3 cellular contexts compared by ENCODE assay signal in the genomic region with DNA sequence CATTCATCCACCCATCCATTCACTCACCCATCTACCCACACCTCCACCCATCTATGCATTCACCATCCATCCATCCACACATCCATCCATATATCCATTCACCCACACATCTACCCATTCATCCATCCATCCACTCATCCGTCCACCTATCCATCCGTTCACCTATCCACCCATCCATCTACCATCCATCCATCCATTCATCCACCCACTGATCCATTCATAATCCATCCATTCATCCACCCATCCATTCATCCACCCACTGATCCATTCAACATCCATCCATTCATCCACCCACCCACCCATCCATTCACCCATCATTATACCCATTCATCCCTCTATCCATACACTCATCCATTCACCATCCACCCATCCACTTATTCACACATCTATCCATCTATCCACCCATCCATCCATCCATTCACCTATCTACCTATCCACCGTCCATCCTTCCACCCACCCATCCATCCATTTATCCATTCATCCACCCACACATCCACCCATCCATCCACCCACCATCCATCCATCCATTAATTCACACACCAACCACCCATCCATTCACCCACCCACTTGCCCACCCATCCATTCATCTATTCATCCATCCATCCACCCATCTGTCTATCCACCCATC.
TF ChIP-seq lines count a peak whose summit lies in the region.

No MANE protein-coding gene starts in this region.

TF ChIP-seq in HEK293, 187 proteins besides CTCF, POLR2A, EP300 and RAD21:
- TF ChIP-seq ZBTB17 (tag by site-specific recombination; IDR thresholded peaks at IDR 0.05): peak; percentile 82
- peak; percentile 69 for TF ChIP-seq EGR2 (tag by site-specific recombination; IDR thresholded peaks at IDR 0.05; ENCODE audit: low read depth)
- 0 out of 2 replicates have a peak, but pooled peaks have one; percentile 20 for TF ChIP-seq ZNF114 (tag by site-specific recombination; IDR thresholded peaks at IDR 0.05)
- TF ChIP-seq ZNF366 (tag by site-specific recombination; conservative IDR thresholded peaks at IDR 0.05): peak; percentile 84
- TF ChIP-seq ZNF544 (tag by site-specific recombination; IDR thresholded peaks at IDR 0.05): 0 out of 2 replicates have a peak, but pooled peaks have one; percentile 4
- TF ChIP-seq ZNF621 (tag by site-specific recombination; IDR thresholded peaks at IDR 0.05): no peak
- TF ChIP-seq, protein P1, sequence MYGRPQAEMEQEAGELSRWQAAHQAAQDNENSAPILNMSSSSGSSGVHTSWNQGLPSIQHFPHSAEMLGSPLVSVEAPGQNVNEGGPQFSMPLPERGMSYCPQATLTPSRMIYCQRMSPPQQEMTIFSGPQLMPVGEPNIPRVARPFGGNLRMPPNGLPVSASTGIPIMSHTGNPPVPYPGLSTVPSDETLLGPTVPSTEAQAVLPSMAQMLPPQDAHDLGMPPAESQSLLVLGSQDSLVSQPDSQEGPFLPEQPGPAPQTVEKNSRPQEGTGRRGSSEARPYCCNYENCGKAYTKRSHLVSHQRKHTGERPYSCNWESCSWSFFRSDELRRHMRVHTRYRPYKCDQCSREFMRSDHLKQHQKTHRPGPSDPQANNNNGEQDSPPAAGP (tag by site-specific recombination; IDR thresholded peaks at IDR 0.05): no peak
- no peak for TF ChIP-seq GFI1B (tag by site-specific recombination; IDR thresholded peaks at IDR 0.05)
- TF ChIP-seq, protein P2, sequence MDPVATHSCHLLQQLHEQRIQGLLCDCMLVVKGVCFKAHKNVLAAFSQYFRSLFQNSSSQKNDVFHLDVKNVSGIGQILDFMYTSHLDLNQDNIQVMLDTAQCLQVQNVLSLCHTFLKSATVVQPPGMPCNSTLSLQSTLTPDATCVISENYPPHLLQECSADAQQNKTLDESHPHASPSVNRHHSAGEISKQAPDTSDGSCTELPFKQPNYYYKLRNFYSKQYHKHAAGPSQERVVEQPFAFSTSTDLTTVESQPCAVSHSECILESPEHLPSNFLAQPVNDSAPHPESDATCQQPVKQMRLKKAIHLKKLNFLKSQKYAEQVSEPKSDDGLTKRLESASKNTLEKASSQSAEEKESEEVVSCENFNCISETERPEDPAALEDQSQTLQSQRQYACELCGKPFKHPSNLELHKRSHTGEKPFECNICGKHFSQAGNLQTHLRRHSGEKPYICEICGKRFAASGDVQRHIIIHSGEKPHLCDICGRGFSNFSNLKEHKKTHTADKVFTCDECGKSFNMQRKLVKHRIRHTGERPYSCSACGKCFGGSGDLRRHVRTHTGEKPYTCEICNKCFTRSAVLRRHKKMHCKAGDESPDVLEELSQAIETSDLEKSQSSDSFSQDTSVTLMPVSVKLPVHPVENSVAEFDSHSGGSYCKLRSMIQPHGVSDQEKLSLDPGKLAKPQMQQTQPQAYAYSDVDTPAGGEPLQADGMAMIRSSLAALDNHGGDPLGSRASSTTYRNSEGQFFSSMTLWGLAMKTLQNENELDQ (tag by site-specific recombination; IDR thresholded peaks at IDR 0.05; ENCODE audit: low read depth): no peak
- TF ChIP-seq ZNF335 (tag by site-specific recombination; conservative IDR thresholded peaks at IDR 0.05): no peak
- no peak for TF ChIP-seq ZBTB20 (tag by site-specific recombination; IDR thresholded peaks at IDR 0.05)
- peak; percentile 14; the same call in 1 of the 2 replicates for TF ChIP-seq ZFHX2 (tag by site-specific recombination; conservative IDR thresholded peaks at IDR 0.05)

TF ChIP-seq in IMR-90, 13 proteins besides CTCF, POLR2A, EP300 and RAD21:
- TF ChIP-seq CEBPB (IDR thresholded peaks at IDR 0.05; ENCODE audit: low read depth, low read length) (no peak), BHLHE40 (IDR thresholded peaks at IDR 0.05; ENCODE audit: low read depth, low read length) (no peak), SMC3 (IDR thresholded peaks at IDR 0.05; ENCODE audit: low read depth, low read length) (no peak), MAZ (IDR thresholded peaks at IDR 0.05; ENCODE audit: borderline replicate concordance, low read depth, low read length) (no peak), MXI1 (IDR thresholded peaks at IDR 0.05; ENCODE audit: borderline replicate concordance, low read depth, low read length) (no peak), NFE2L2 (IDR thresholded peaks at IDR 0.05; ENCODE audit: low read depth, low read length) (no peak), RCOR1 (IDR thresholded peaks at IDR 0.05; ENCODE audit: insufficient replicate concordance, low read length) (no peak), RFX5 (IDR thresholded peaks at IDR 0.05; ENCODE audit: low read depth, low read length) (no peak), MAFK (IDR thresholded peaks at IDR 0.05; ENCODE audit: low read depth, low read length) (no peak), CHD1 (IDR thresholded peaks at IDR 0.05; ENCODE audit: low read depth, low read length) (no peak), FOS (IDR thresholded peaks at IDR 0.05; ENCODE audit: low read depth, low read length) (no peak)
- TF ChIP-seq, protein P3, sequence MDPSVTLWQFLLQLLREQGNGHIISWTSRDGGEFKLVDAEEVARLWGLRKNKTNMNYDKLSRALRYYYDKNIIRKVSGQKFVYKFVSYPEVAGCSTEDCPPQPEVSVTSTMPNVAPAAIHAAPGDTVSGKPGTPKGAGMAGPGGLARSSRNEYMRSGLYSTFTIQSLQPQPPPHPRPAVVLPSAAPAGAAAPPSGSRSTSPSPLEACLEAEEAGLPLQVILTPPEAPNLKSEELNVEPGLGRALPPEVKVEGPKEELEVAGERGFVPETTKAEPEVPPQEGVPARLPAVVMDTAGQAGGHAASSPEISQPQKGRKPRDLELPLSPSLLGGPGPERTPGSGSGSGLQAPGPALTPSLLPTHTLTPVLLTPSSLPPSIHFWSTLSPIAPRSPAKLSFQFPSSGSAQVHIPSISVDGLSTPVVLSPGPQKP (IDR thresholded peaks at IDR 0.05; ENCODE audit: borderline replicate concordance, low read depth, low read length): no peak
- TF ChIP-seq, protein P4, sequence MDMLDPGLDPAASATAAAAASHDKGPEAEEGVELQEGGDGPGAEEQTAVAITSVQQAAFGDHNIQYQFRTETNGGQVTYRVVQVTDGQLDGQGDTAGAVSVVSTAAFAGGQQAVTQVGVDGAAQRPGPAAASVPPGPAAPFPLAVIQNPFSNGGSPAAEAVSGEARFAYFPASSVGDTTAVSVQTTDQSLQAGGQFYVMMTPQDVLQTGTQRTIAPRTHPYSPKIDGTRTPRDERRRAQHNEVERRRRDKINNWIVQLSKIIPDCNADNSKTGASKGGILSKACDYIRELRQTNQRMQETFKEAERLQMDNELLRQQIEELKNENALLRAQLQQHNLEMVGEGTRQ (IDR thresholded peaks at IDR 0.05; ENCODE audit: low read depth, low read length): no peak
TF ChIP-seq in IMR-90: peak in this region for 0.

TF ChIP-seq in H1, 55 proteins besides CTCF, POLR2A, EP300 and RAD21:
- TF ChIP-seq SIX5 (IDR thresholded peaks at IDR 0.05; ENCODE audit: low read depth, low read length) (no peak), CHD1 (IDR thresholded peaks at IDR 0.05; ENCODE audit: low read depth, low read length) (no peak), CEBPB (IDR thresholded peaks at IDR 0.05; ENCODE audit: low read depth, low read length) (no peak), NANOG (IDR thresholded peaks at IDR 0.05; ENCODE audit: insufficient read depth, low read depth, low read length, poor library complexity, severe bottlenecking) (no peak), BRCA1 (IDR thresholded peaks at IDR 0.05; ENCODE audit: low read depth, low read length) (no peak), CTBP2 (IDR thresholded peaks at IDR 0.05; ENCODE audit: borderline replicate concordance, insufficient read depth, insufficient read length, low read length) (no peak), KDM4A (IDR thresholded peaks at IDR 0.05; ENCODE audit: low read depth, low read length, severe bottlenecking) (no peak), CBX8 (IDR thresholded peaks at IDR 0.05; ENCODE audit: borderline replicate concordance, low read depth, low read length) (no peak), SIN3A (conservative IDR thresholded peaks at IDR 0.05 in 1 of 2, IDR thresholded peaks at IDR 0.05 in 1 of 2; ENCODE audit: low read depth in 1 of 2, low read length in 2 of 2) (no peak), BACH1 (IDR thresholded peaks at IDR 0.05; ENCODE audit: low read length) (no peak), GABPA (IDR thresholded peaks at IDR 0.05; ENCODE audit: borderline replicate concordance, insufficient read depth, low read length) (no peak)
TF ChIP-seq in H1: peak in this region for 0.
